22 cellular contexts compared by ENCODE assay signal in the genomic region with DNA sequence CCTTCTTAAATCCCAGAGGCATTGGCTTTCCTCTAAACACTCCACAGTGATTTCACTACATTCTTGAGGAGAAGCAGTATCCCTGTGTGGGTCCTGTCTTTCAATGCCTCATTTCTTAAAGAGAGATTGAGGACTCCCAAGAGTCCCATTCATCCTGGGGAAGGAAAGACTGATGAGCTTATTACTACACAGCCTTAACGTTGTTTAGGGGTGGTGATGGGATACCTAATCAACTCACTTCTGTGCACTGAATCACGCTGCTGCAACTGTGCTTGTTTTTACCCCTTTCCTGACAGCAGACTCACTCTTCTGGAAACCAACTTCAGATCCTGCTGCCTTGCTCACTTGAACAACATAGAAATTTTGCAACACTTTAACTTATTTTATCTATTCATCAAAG.
"Had no signal": no experiment of that assay in that cellular context is flagged by ENCODE, and none has a peak within 500 bp of the region (broad histone marks: within the 10 kb centered on the region; RNA-seq: fewer than 3 reads in every experiment).

No MANE protein-coding gene starts in this region.

- H3K27me3 ChIP-seq: SJSA1 had no signal

- H3K9me3 ChIP-seq: SJSA1 had no signal

- DNase-seq: KBM-7, MV-4-11, NCI-H1048, NCI-H1105, NCI-H1417, NCI-H1436 treated with DMSO at 0.1 percent for 48 hours, NCI-H1694, NCI-H187 treated with DMSO at 0.1 percent for 48 hours, NCI-H2029 treated with DMSO at 0.1 percent for 48 hours, NCI-H2171, NCI-H226, NCI-H446, NCI-H510A, NCI-H524 treated with DMSO at 0.1 percent for 48 hours, NCI-H69, NCI-H774, Right ventricle myocardium superior, RPMI8226, SIG-M5 had no signal

- H3K27ac ChIP-seq: HL-60, SJSA1, SK-N-MC had no signal

- H3K36me3 ChIP-seq: SJSA1 had no signal

- H3K4me3 ChIP-seq: SJSA1, SK-N-MC had no signal
